12 cellular contexts compared by ENCODE assay signal in genomic region chrX:30613736-30614135, GRCh38.
"Had no signal": no experiment of that assay in that cellular context is flagged by ENCODE, and none has a peak within 500 bp of the region (broad histone marks: within the 10 kb centered on the region; RNA-seq: fewer than 3 reads in every experiment).

No MANE protein-coding gene starts in this region.

- H3K27ac ChIP-seq: cardiac muscle cell, esophagus squamous epithelium, foreskin keratinocyte, sigmoid colon, suprapubic skin, WERI-Rb-1 had no signal

- H3K36me3 ChIP-seq: cardiac muscle cell, esophagus squamous epithelium, sigmoid colon, suprapubic skin, WERI-Rb-1 had no signal

- H3K4me1 ChIP-seq: sigmoid colon, suprapubic skin had no signal

- DNase-seq: activated CD4-positive, alpha-beta T cell treated with anti-CD3 and anti-CD28 coated beads for 48 hours; activated naive CD4-positive, alpha-beta T cell treated with anti-CD3 and anti-CD28 coated beads for 36 hours; esophagus squamous epithelium; foreskin keratinocyte; immature natural killer cell; nephron progenitor cell; sigmoid colon; stimulated activated CD4-positive, alpha-beta T cell treated with anti-CD3 and anti-CD28 coated beads, Interleukin-12 subunit alpha, Interleukin-12 subunit beta, amount 100 ng/mL, for 4 hours; stimulated activated naive CD8-positive, alpha-beta T cell treated with anti-CD3 and anti-CD28 coated beads, Interleukin-15, Interleukin-2, amounts not matched to agents 100 U/mL and 50 U/mL, for 24 hours; WERI-Rb-1 had no signal

- H3K4me3 ChIP-seq: cardiac muscle cell, esophagus squamous epithelium, sigmoid colon, suprapubic skin had no signal

- H3K27me3 ChIP-seq: cardiac muscle cell, esophagus squamous epithelium, foreskin keratinocyte, sigmoid colon, suprapubic skin had no signal

- H3K9me3 ChIP-seq: esophagus squamous epithelium, suprapubic skin had no signal
